In the genomic region with DNA sequence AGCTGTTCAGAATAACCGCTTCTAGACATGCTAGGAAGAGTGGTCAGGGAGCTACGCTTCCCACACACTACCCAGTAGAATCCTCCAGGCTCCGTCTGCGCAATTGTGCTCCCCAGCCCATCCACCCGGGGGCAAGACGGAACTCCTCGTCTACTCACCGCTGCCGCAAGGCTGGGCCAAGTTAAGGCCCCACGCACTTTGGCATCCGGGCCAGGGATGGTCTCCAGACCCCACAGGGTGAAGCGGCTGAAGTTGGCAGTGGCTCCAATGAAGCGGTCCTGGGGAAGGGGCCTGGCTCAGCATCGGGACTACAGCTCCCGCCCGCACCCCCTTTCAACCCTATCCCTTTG, we compare ENCODE assay signal across 8 cellular contexts. TPM values are rescaled to one million over a fixed set of nuclear protein-coding genes. Genes with fewer than 3 reads are reported as not detected.
DNase-seq lines count a peak whose midpoint lies in the region; ATAC-seq and TF ChIP-seq lines count a peak whose summit lies in the region.

No MANE protein-coding gene starts in this region.

- intact Hi-C loops in activated CD4-positive, alpha-beta memory T cell treated with anti-CD3 and anti-CD28 coated beads for 36 hours (cut with micrococcal nuclease): loop anchor here (1.0 kb wide), 1 partner anchor 8 kb away; the partner anchor contains the start of gene KAT5

- peaks cover 24% of the 10 kb centered on the region for H3K4me1 Mint-ChIP-seq in activated CD4-positive, alpha-beta memory T cell treated with anti-CD3 and anti-CD28 coated beads for 36 hours (ENCODE audit: low read depth)

- ATAC-seq in GM19324 (IDR thresholded peaks at IDR 0.05; ENCODE audit: low FRiP score, unreplicated experiment) (peak; percentile 18), GM19023 (IDR thresholded peaks at IDR 0.05; ENCODE audit: unreplicated experiment) (no peak)

- no peaks in the 10 kb centered on the region for H3K27me3 Mint-ChIP-seq in activated CD4-positive, alpha-beta memory T cell treated with anti-CD3 and anti-CD28 coated beads for 36 hours

- H3K36me3 ChIP-seq in ACC112 (ENCODE audit: insufficient read depth, low read length): 0 out of 2 replicates have a peak, but pooled peaks cover 3% of the 10 kb centered on the region
- peaks cover 42% of the 10 kb centered on the region for H3K36me3 ChIP-seq in HUES64 (ENCODE audit: insufficient read depth, low read length)
- H3K36me3 ChIP-seq in osteoblast (ENCODE audit: insufficient read depth, low read length): peaks cover 39% of the 10 kb centered on the region

- no peaks in the 10 kb centered on the region for H3K9me3 Mint-ChIP-seq in activated CD4-positive, alpha-beta memory T cell treated with anti-CD3 and anti-CD28 coated beads for 36 hours

- peak; percentile 57 for DNase-seq in activated CD4-positive, alpha-beta memory T cell treated with anti-CD3 and anti-CD28 coated beads for 36 hours
- peak; percentile 49 for DNase-seq in fibroblast of the aortic adventitia (ENCODE audit: low read depth)
- DNase-seq in osteoblast (ENCODE audit: insufficient read length, low spot score, missing footprints): peak; percentile 87
- DNase-seq in D341Med (ENCODE audit: low spot score): no peak

- H3K9me3 ChIP-seq in HUES64 (ENCODE audit: insufficient read depth, low read depth, low read length) (no peaks in the 10 kb centered on the region), osteoblast (ENCODE audit: low read depth, low read length) (no peaks in the 10 kb centered on the region)

- peaks cover 38% of the 10 kb centered on the region for H3K36me3 Mint-ChIP-seq in activated CD4-positive, alpha-beta memory T cell treated with anti-CD3 and anti-CD28 coated beads for 36 hours

- H3K4me3 ChIP-seq in ACC112 (ENCODE audit: low read depth, low read length) (peak overlapping the region; percentile 93), HUES64 (ENCODE audit: low read length) (peak overlapping the region; percentile 87), fibroblast of the aortic adventitia (ENCODE audit: low read depth, low read length) (peak overlapping the region; percentile 89), osteoblast (ENCODE audit: insufficient read depth, low read length) (peak overlapping the region; percentile 96)

- 7% methylated on average over 16 of the region's 16 CpGs for WGBS in HUES64

- H4K20me1 ChIP-seq in osteoblast (ENCODE audit: insufficient read depth, low read length): peaks cover 24% of the 10 kb centered on the region

- H3K79me2 ChIP-seq in ACC112 (ENCODE audit: control insufficient read depth, insufficient read depth, low read length, unreplicated experiment) (peaks cover 29% of the 10 kb centered on the region), osteoblast (ENCODE audit: insufficient read depth, low read length) (peaks cover 41% of the 10 kb centered on the region)

- POLR2A ChIA-PET in activated CD4-positive, alpha-beta memory T cell treated with anti-CD3 and anti-CD28 coated beads for 36 hours (lab: Charles Lee): interaction anchor here (0.5 to 1.7 kb wide), 7 partner anchors 8 to 133 kb away, joined by 3 to 13 read pairs (median 4); partner anchors contain the start of gene KAT5

- no peaks in the 10 kb centered on the region for H3K27me3 ChIP-seq in ACC112 (ENCODE audit: insufficient read depth, low read length)
- no peaks in the 10 kb centered on the region for H3K27me3 ChIP-seq in HUES64 (ENCODE audit: insufficient read depth, low read length)
- no peaks in the 10 kb centered on the region for H3K27me3 ChIP-seq in osteoblast (ENCODE audit: insufficient read depth, low read length)

- peak overlapping the region; percentile 59 for H3K27ac ChIP-seq in ACC112 (ENCODE audit: low read depth, low read length)
- 0 out of 2 replicates have a peak overlapping the region, but pooled peaks have one; percentile 75 for H3K27ac ChIP-seq in HUES64 (ENCODE audit: low read depth, low read length)
- peak overlapping the region; percentile 73 for H3K27ac ChIP-seq in osteoblast (ENCODE audit: low read depth, low read length)

- H3K4me1 ChIP-seq in ACC112 (ENCODE audit: control insufficient read depth, insufficient read depth, low read length, unreplicated experiment) (peaks cover 11% of the 10 kb centered on the region), HUES64 (ENCODE audit: insufficient read depth, low read length) (peaks cover 5% of the 10 kb centered on the region; the same call in 1 of the 2 replicates), osteoblast (ENCODE audit: insufficient read depth, low read length) (peaks cover 13% of the 10 kb centered on the region)

- H2AFZ ChIP-seq in ACC112 (ENCODE audit: low read length, unreplicated experiment): peak overlapping the region; percentile 58
- peak overlapping the region; percentile 88 for H2AFZ ChIP-seq in osteoblast (ENCODE audit: low read length)

- peak overlapping the region; percentile 97 for H3K4me2 ChIP-seq in osteoblast (ENCODE audit: insufficient read depth, low read length)

- CTCF ChIA-PET in activated CD4-positive, alpha-beta memory T cell treated with anti-CD3 and anti-CD28 coated beads for 36 hours (lab: Charles Lee): interaction anchor here (1.0 to 2.7 kb wide), 11 partner anchors 8 to 168 kb away, joined by 3 to 30 read pairs (median 5); partner anchors contain the start of genes AP5B1, CFL1, FIBP and KAT5

- peak overlapping the region; percentile 98 for H3K4me3 Mint-ChIP-seq in activated CD4-positive, alpha-beta memory T cell treated with anti-CD3 and anti-CD28 coated beads for 36 hours

- H3K27ac Mint-ChIP-seq in activated CD4-positive, alpha-beta memory T cell treated with anti-CD3 and anti-CD28 coated beads for 36 hours: peak overlapping the region; percentile 85

- TF ChIP-seq CTCF in fibroblast of the aortic adventitia (IDR thresholded peaks at IDR 0.05; ENCODE audit: insufficient read depth, low read length): peak; percentile 27
- no peak for TF ChIP-seq CTCF in osteoblast (IDR thresholded peaks at IDR 0.05; ENCODE audit: extremely low read depth, low read depth, low read length)

- peak overlapping the region; percentile 87 for H3K9ac ChIP-seq in HUES64 (ENCODE audit: low read depth, low read length)

RNA-seq across cellular contexts. Expression of gene RNASEH2C, which starts 0.7 kb away (rescaled TPM):
- 28.6 TPM for polyA plus RNA-seq in HUES64 (2013, experiment 1 of 2)
- polyA plus RNA-seq in HUES64 (2013, experiment 2 of 2): 30.2 TPM
- total RNA-seq in activated CD4-positive, alpha-beta memory T cell treated with anti-CD3 and anti-CD28 coated beads for 36 hours: 100 to 1,000 TPM in 1 of 2 experiments, 10 to 100 TPM in 1; 98.4 to 105 TPM
- total RNA-seq in fibroblast of the aortic adventitia (ENCODE audit: low replicate concordance) (44.6 and 49.6 TPM in 2 replicates), osteoblast (27.4 and 27.9 TPM in 2 replicates)

RNA-seq across cellular contexts. Expression of gene KAT5, which starts 7.8 kb away (rescaled TPM):
- 36.3 TPM for polyA plus RNA-seq in HUES64 (2013, experiment 1 of 2)
- polyA plus RNA-seq in HUES64 (2013, experiment 2 of 2): 32.2 TPM
- 10 to 100 TPM; 55.9 to 61.6 TPM for total RNA-seq in activated CD4-positive, alpha-beta memory T cell treated with anti-CD3 and anti-CD28 coated beads for 36 hours
- total RNA-seq in fibroblast of the aortic adventitia (ENCODE audit: low replicate concordance) (35.9 and 59.1 TPM in 2 replicates), osteoblast (37.4 and 44.2 TPM in 2 replicates)

RNA-seq across cellular contexts. Expression of gene RELA, which starts 57.1 kb away (rescaled TPM):
- polyA plus RNA-seq in HUES64 (2013, experiment 1 of 2): 21.3 TPM
- 27.1 TPM for polyA plus RNA-seq in HUES64 (2013, experiment 2 of 2)
- total RNA-seq in activated CD4-positive, alpha-beta memory T cell treated with anti-CD3 and anti-CD28 coated beads for 36 hours: 10 to 100 TPM; 74.9 to 76.5 TPM
- total RNA-seq in fibroblast of the aortic adventitia (ENCODE audit: low replicate concordance): 10.2 and 39.5 TPM in 2 replicates
- total RNA-seq in osteoblast: 29.2 and 31.8 TPM in 2 replicates
